ENCODE assay signal across 25 cellular contexts in the genomic region with DNA sequence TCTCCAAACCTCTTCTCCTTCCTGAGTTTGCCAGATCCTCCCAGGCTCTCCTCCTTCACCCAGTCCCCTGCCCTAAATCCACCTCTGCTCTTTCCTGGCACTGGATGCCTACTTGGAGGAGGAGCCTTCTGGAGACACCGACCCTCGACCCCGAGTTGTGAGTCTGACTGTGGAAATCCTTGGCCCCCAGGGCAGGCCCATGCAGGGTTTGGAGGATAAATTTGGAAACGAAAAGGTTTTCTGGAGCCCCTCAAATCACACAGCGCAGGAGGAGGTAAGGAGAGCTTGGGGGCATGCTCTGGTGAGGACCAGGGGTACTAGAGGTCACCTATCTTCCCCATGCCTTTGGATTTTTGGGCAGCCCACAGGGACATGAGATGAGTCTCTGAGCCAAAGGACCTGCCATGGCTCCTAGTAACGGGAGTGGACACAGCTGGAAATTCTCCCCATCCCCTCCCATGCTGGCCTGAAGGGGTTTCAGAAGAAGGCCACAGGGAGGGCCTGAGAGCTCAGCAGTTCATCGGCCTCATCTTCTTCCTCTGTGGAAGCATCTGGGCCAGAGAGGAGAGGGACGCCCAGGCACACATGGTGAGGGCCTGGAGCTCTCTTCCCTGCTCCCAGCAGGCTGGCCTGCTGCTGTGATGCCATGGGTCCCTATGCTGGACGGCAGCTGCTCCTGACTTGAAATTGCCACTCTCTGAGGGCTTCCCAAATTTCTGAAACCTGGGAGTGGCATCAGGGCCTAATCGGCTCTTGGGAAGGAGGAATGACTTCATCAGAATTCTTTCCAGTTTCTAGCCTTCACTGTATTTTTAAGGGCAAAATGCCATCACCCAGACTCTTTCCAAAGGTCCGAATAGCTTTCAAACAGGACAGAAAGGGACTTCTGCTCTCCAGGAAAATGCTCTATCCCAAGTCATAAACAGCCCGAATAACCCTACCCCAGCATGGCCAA.
DNase-seq lines count a peak whose midpoint lies in the region; ATAC-seq, FAIRE-seq and TF ChIP-seq lines count a peak whose summit lies in the region.
"Had no signal": no experiment of that assay in that cellular context is flagged by ENCODE, and none has a peak within 500 bp of the region (broad histone marks: within the 10 kb centered on the region; RNA-seq: fewer than 3 reads in every experiment).

No MANE protein-coding gene starts in this region.

- H3K79me1 ChIP-seq in H9 (ENCODE audit: insufficient read depth, low read depth, low read length, poor library complexity, severe bottlenecking) (no peaks in the 10 kb centered on the region), neuronal stem cell (ENCODE audit: low read depth, low read length) (no peaks in the 10 kb centered on the region)

- no peaks in the 10 kb centered on the region for H3K79me2 ChIP-seq in H9 (ENCODE audit: insufficient read depth, low read length)

- TF ChIP-seq EP300 in A549 (IDR thresholded peaks at IDR 0.05), result no peak

- H3K36me3 ChIP-seq in neuronal stem cell (replicated peaks in 1 of 2; ENCODE audit: control insufficient read depth in 2 of 2, insufficient read depth in 2 of 2, low read length in 2 of 2), result no peaks in the 10 kb centered on the region
- H3K36me3 ChIP-seq: BLaER1 treated with 17β-estradiol and CSF1 and Interleukin-3, amounts not matched to agents 10 nM and 100 nM had no signal

- no peak overlapping the region for H2BK120ac ChIP-seq in H9 (ENCODE audit: low read depth, low read length, poor library complexity, severe bottlenecking)
- no peak overlapping the region for H2BK120ac ChIP-seq in neuronal stem cell (ENCODE audit: low read depth, low read length)

- H2BK12ac ChIP-seq in H9 (ENCODE audit: insufficient read length, low read depth, low read length) (no peak overlapping the region), neuronal stem cell (ENCODE audit: low read length) (no peak overlapping the region)

- CTCF ChIA-PET in A549 (lab: Yijun Ruan, JAX), result interaction anchor here (0.7 to 1.8 kb wide), 7 partner anchors 11 to 269 kb away, joined by 3 to 5 read pairs (median 4); no protein-coding TSS in a partner anchor

- H3K9me3 ChIP-seq in A549 (no peaks in the 10 kb centered on the region), H9 (ENCODE audit: control insufficient read depth, low read depth, low read length) (no peaks in the 10 kb centered on the region), neuronal stem cell (replicated peaks in 1 of 2; ENCODE audit: control insufficient read depth in 2 of 2, insufficient read depth in 1 of 2, low read depth in 1 of 2, low read length in 2 of 2) (no peaks in the 10 kb centered on the region)
- H3K9me3 ChIP-seq: BLaER1 treated with 17β-estradiol and CSF1 and Interleukin-3, amounts not matched to agents 10 nM and 100 nM; SK-N-SH had no signal

- H3K56ac ChIP-seq in H9 (ENCODE audit: insufficient read length, low read depth, low read length), result no peak overlapping the region

- no peaks in the 10 kb centered on the region for H4K20me1 ChIP-seq in H9 (ENCODE audit: control insufficient read depth, insufficient read depth, insufficient read length)
- H4K20me1 ChIP-seq: BLaER1 treated with 17β-estradiol and CSF1 and Interleukin-3, amounts not matched to agents 10 nM and 100 nM had no signal

- DNase-seq in A549 (ENCODE audit: low read depth in 1 of 2, low spot score in 1 of 2) (no peak), H9 (peak; percentile 18), fibroblast of the aortic adventitia (ENCODE audit: low read depth) (peak; percentile 53), neuronal stem cell (ENCODE audit: low spot score) (no peak), NCI-H748 treated with DMSO at 0.1 percent for 48 hours (lab: John Stamatoyannopoulos, UW) (no peak)
- DNase-seq: activated CD4-positive, alpha-beta T cell treated with anti-CD3 and anti-CD28 coated beads for 48 hours; cerebellar nuclear complex; DMS79 treated with DMSO at 0.1 percent for 48 hours; effector CD4-positive, alpha-beta T cell; foreskin melanocyte; NCI-H187; NCI-H524 treated with DMSO at 0.1 percent for 48 hours; RPMI8226; SK-N-SH; stimulated activated CD8-positive, alpha-beta memory T cell treated with anti-CD3 and anti-CD28 coated beads, Interleukin-4, amount 100 ng/mL, for 48 hours; T-helper 17 cell had no signal

- H3K9ac ChIP-seq in H9 (ENCODE audit: extremely low read depth, insufficient read length, low read length) (no peak overlapping the region), neuronal stem cell (ENCODE audit: low read depth, low read length, poor library complexity) (no peak overlapping the region)
- H3K9ac ChIP-seq: BLaER1 treated with 17β-estradiol and CSF1 and Interleukin-3, amounts not matched to agents 10 nM and 100 nM; SK-N-SH had no signal

- H3K14ac ChIP-seq in H9 (ENCODE audit: insufficient read depth, low read length) (no peak overlapping the region; the same call in 1 of the 2 replicates), neuronal stem cell (ENCODE audit: low read length) (no peak overlapping the region)

- H2AFZ ChIP-seq in H9 (ENCODE audit: low read length), result no peak overlapping the region
- no peak overlapping the region for H2AFZ ChIP-seq in neuronal stem cell (ENCODE audit: low read length)

- WGBS in A549 (ENCODE audit: missing lambda C conversion rate), result 71% methylated on average over 12 of the region's 12 CpGs
- no CpG with 5 or more reads among the region's 12 CpGs for WGBS in H9 (ENCODE audit: extremely low coverage, insufficient read length, low lambda C conversion rate)
- no CpG with 5 or more reads among the region's 12 CpGs for WGBS in neuronal stem cell (ENCODE audit: extremely low coverage in 2 of 2, insufficient read length in 2 of 2, insufficient replicate concordance in 1 of 2), 2 donors

- peak overlapping the region; percentile 26; the same call in 1 of the 3 replicates for H3K4me2 ChIP-seq in A549
- no peak overlapping the region for H3K4me2 ChIP-seq in H9 (ENCODE audit: insufficient read depth, insufficient read length, low read length)
- H3K4me2 ChIP-seq in neuronal stem cell (ENCODE audit: insufficient read depth, low read length, poor library complexity, severe bottlenecking), result no peak overlapping the region
- H3K4me2 ChIP-seq: BLaER1 treated with 17β-estradiol and CSF1 and Interleukin-3, amounts not matched to agents 10 nM and 100 nM; SK-N-SH had no signal

- H3K4me3 ChIP-seq in A549 (no peak overlapping the region), fibroblast of the aortic adventitia (ENCODE audit: low read depth, low read length) (no peak overlapping the region), neuronal stem cell (ENCODE audit: low read length in 2 of 2) (no peak overlapping the region)
- H3K4me3 ChIP-seq: BLaER1 treated with 17β-estradiol and CSF1 and Interleukin-3, amounts not matched to agents 10 nM and 100 nM had no signal

- no peak for ATAC-seq in A549
- no peak for ATAC-seq in HG03378 (IDR thresholded peaks at IDR 0.05; ENCODE audit: unreplicated experiment)
- ATAC-seq in GM19452 (IDR thresholded peaks at IDR 0.05; ENCODE audit: unreplicated experiment), result no peak
- ATAC-seq in HG03571 (IDR thresholded peaks at IDR 0.05; ENCODE audit: unreplicated experiment), result no peak
- ATAC-seq: HepG2; natural killer cell treated with Interleukin-12 subunit alpha and Interleukin-12 subunit beta and Interleukin-15 and Interleukin-18, amount 100 ng/mL, for 72 hours; T-helper 17 cell had no signal

- TF ChIP-seq POLR2A in A549 (IDR thresholded peaks at IDR 0.05; ENCODE audit: low read length), result no peak

- H4K5ac ChIP-seq in H9 (ENCODE audit: insufficient read length, low read depth, low read length), result no peak overlapping the region

- H3K27ac ChIP-seq in A549, result peak overlapping the region; percentile 68 to 74; a peak in 5 of 6 replicates
- no peak overlapping the region for H3K27ac ChIP-seq in H9 (ENCODE audit: insufficient read length, low read depth, low read length)
- no peak overlapping the region for H3K27ac ChIP-seq in neuronal stem cell (replicated peaks; ENCODE audit: low read length)
- H3K27ac ChIP-seq: BLaER1 treated with 17β-estradiol and CSF1 and Interleukin-3, amounts not matched to agents 10 nM and 100 nM; epithelial cell of prostate; HL-60 had no signal

- H2BK5ac ChIP-seq in H9 (ENCODE audit: insufficient read length, low read length), result no peak overlapping the region
- no peak overlapping the region for H2BK5ac ChIP-seq in neuronal stem cell (ENCODE audit: low read length)

- peaks cover 31% of the 10 kb centered on the region for H3K4me1 ChIP-seq in A549
- H3K4me1 ChIP-seq in H9 (ENCODE audit: insufficient read depth, low read length), result no peaks in the 10 kb centered on the region
- peaks cover 0 to 6% of the 10 kb centered on the region in 2 donors for H3K4me1 ChIP-seq in neuronal stem cell (ENCODE audit: control insufficient read depth in 2 of 2, insufficient read depth in 1 of 2, low read depth in 1 of 2, low read length in 2 of 2)

- H2BK20ac ChIP-seq in H9 (ENCODE audit: low read depth, low read length, poor library complexity, severe bottlenecking), result no peak overlapping the region

- no peak overlapping the region for H2AK5ac ChIP-seq in H9 (ENCODE audit: insufficient read length, low read length)
- H2AK5ac ChIP-seq in neuronal stem cell (ENCODE audit: low read depth, low read length), result no peak overlapping the region

- H3K9me3 Mint-ChIP-seq in H9, result no peaks in the 10 kb centered on the region; a peak in 1 of 5 replicates
- H3K9me3 Mint-ChIP-seq: natural killer cell treated with Interleukin-12 subunit alpha and Interleukin-12 subunit beta and Interleukin-15 and Interleukin-18, amount 100 ng/mL, for 72 hours had no signal

- no peak overlapping the region for H3K27ac Mint-ChIP-seq in H9
- H3K27ac Mint-ChIP-seq: activated naive CD8-positive, alpha-beta T cell; natural killer cell treated with Interleukin-12 subunit alpha and Interleukin-12 subunit beta and Interleukin-15 and Interleukin-18, amount 100 ng/mL, for 72 hours; T-helper 17 cell had no signal

- H3K4me3 Mint-ChIP-seq in H9, result no peak overlapping the region
- H3K4me3 Mint-ChIP-seq: activated naive CD8-positive, alpha-beta T cell; natural killer cell treated with Interleukin-12 subunit alpha and Interleukin-12 subunit beta and Interleukin-15 and Interleukin-18, amount 100 ng/mL, for 72 hours; T-helper 17 cell had no signal

- H2BK15ac ChIP-seq in H9 (ENCODE audit: low read depth, low read length) (no peak overlapping the region), neuronal stem cell (ENCODE audit: low read length) (peak overlapping the region; percentile 35)

- POLR2A ChIA-PET in A549 (lab: Yijun Ruan, JAX), result no interaction called here

- no peak overlapping the region for H3K18ac ChIP-seq in H9 (ENCODE audit: insufficient read length, low read depth, low read length)
- H3K18ac ChIP-seq in neuronal stem cell (ENCODE audit: low read length), result no peak overlapping the region

- H3K36me3 Mint-ChIP-seq in H9 (ENCODE audit: insufficient read depth in 1 of 3, low read depth in 3 of 3), result no peaks in the 10 kb centered on the region
- H3K36me3 Mint-ChIP-seq: activated naive CD8-positive, alpha-beta T cell; natural killer cell treated with Interleukin-12 subunit alpha and Interleukin-12 subunit beta and Interleukin-15 and Interleukin-18, amount 100 ng/mL, for 72 hours had no signal

- H3K4me1 Mint-ChIP-seq in H9, result peaks cover 6 to 7% of the 10 kb centered on the region in 2 experiments

- no peak for TF ChIP-seq CTCF in A549 (IDR thresholded peaks at IDR 0.05)
- TF ChIP-seq CTCF in H9 (conservative IDR thresholded peaks at IDR 0.05), result no peak
- TF ChIP-seq CTCF in fibroblast of the aortic adventitia (IDR thresholded peaks at IDR 0.05; ENCODE audit: insufficient read depth, low read length), result no peak

- H3T11ph ChIP-seq in H9 (ENCODE audit: low read length), result no peak overlapping the region

- no peak for TF ChIP-seq RAD21 in A549 (conservative IDR thresholded peaks at IDR 0.05 in 1 of 2, IDR thresholded peaks at IDR 0.05 in 1 of 2)

- H4K8ac ChIP-seq in H9 (replicated peaks; ENCODE audit: insufficient read length, low read depth, low read length) (no peak overlapping the region), neuronal stem cell (ENCODE audit: low read depth, low read length) (no peak overlapping the region)

- H3K4ac ChIP-seq in H9 (ENCODE audit: low read depth, low read length) (no peak overlapping the region), neuronal stem cell (ENCODE audit: low read length) (no peak overlapping the region)

- H4K91ac ChIP-seq in H9 (ENCODE audit: insufficient read length, low read depth, low read length), result no peak overlapping the region
- no peak overlapping the region for H4K91ac ChIP-seq in neuronal stem cell (ENCODE audit: low read depth, low read length, poor library complexity)

- no peaks in the 10 kb centered on the region for H3K27me3 ChIP-seq in H9 (ENCODE audit: insufficient read depth, low read length)
- peaks cover 0 to 5% (median 0%) of the 10 kb centered on the region in 3 experiments for H3K27me3 ChIP-seq in neuronal stem cell (ENCODE audit: control insufficient read depth in 3 of 3, insufficient read depth in 3 of 3, low read depth in 1 of 3, low read length in 3 of 3)
- H3K27me3 ChIP-seq: BLaER1 treated with 17β-estradiol and CSF1 and Interleukin-3, amounts not matched to agents 10 nM and 100 nM had no signal

- H3K23ac ChIP-seq in H9 (ENCODE audit: insufficient read length, low read depth, low read length) (no peak overlapping the region), neuronal stem cell (ENCODE audit: low read depth, low read length, poor library complexity) (no peak overlapping the region)

- no peak for FAIRE-seq in A549 (lab: Jason Lieb, UNC)
- FAIRE-seq: HepG2 had no signal

- no peaks in the 10 kb centered on the region for H3K23me2 ChIP-seq in H9 (ENCODE audit: insufficient read length, low read depth, low read length, poor library complexity, severe bottlenecking)

- peaks cover 3% of the 10 kb centered on the region for H3K27me3 Mint-ChIP-seq in H9 (ENCODE audit: low read depth)
- H3K27me3 Mint-ChIP-seq: activated naive CD8-positive, alpha-beta T cell had no signal

Comparison
In these comparisons a context has a peak if more than half of its experiments do, and no peak if none do; other contexts are left out.
1. DNase-seq: peak in H9 (single experiment) and fibroblast of the aortic adventitia (single experiment); none in A549 (0 of 2), neuronal stem cell (single experiment) and NCI-H748 treated with DMSO at 0.1 percent for 48 hours (single experiment).
2. H3K27ac ChIP-seq: peak in A549 (2 of 2); none in H9 (single experiment) and neuronal stem cell (single experiment).